Comparison of ENCODE assay signal across 1 cellular context in the genomic region with DNA sequence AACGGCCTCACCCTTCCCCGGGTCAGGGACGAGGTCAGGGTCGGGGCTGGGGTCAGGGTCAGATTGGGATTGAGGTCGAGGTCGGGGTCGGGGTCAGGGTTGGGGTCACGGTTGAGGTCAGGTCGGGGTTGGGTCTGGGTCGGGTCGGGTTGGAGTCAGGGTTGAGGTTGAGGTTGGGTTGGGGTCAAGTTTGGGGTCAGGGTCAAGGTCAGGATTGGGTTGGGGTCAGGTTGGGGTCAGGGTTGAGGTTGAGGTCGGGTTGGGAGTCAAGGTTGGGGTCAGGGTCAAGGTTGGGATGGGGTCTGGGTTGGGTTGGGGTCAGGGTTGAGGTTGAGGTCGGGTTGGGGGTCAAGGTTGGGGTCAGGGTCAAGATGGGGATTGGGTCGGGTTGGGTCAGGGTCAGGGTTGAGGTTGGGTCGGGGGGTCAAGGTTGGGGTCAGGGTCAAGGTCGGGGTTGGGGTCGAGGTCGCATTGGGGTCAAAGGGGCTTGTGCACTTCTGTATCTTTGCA.
TF ChIP-seq lines count a peak whose summit lies in the region.

No MANE protein-coding gene starts in this region.

TF ChIP-seq in K562, 482 proteins besides CTCF, POLR2A, EP300 and RAD21 (continued from another document):
- TF ChIP-seq NRF1 (conservative IDR thresholded peaks at IDR 0.05 in 1 of 2, IDR thresholded peaks at IDR 0.05 in 1 of 2) = no peak
- TF ChIP-seq ZBTB1 (CRISPR knock-in tag; IDR thresholded peaks at IDR 0.05; ENCODE audit: borderline replicate concordance, low read depth) = no peak
- TF ChIP-seq NR2C1 (IDR thresholded peaks at IDR 0.05) = peak; percentile 94
- TF ChIP-seq NR2C1 (tag; IDR thresholded peaks at IDR 0.05) = peak; percentile 89
- no peak for TF ChIP-seq TBL1XR1 (IDR thresholded peaks at IDR 0.05; ENCODE audit: low read length in 2 of 2)
- no peak for TF ChIP-seq ZFP1 (CRISPR knock-in tag; IDR thresholded peaks at IDR 0.05)
- TF ChIP-seq ZBTB7A (IDR thresholded peaks at IDR 0.05; ENCODE audit: borderline replicate concordance, control insufficient read depth, low read depth, low read length) = peak; percentile 87; the same call in 1 of the 2 replicates
- TF ChIP-seq CEBPB (tag; IDR thresholded peaks at IDR 0.05) = no peak
- peak; percentile 86; the same call in 1 of the 2 replicates for TF ChIP-seq NR2C2 (CRISPR knock-in tag; IDR thresholded peaks at IDR 0.05)
- TF ChIP-seq NR2C2 (tag; IDR thresholded peaks at IDR 0.05) = peak; percentile 89
- TF ChIP-seq HDAC1 (IDR thresholded peaks at IDR 0.05) = peak in 1 of 2 experiments; percentile 50; a peak in 1 of 4 replicates
- no peak for TF ChIP-seq ELF1 (tag; IDR thresholded peaks at IDR 0.05)
- TF ChIP-seq, protein P1, sequence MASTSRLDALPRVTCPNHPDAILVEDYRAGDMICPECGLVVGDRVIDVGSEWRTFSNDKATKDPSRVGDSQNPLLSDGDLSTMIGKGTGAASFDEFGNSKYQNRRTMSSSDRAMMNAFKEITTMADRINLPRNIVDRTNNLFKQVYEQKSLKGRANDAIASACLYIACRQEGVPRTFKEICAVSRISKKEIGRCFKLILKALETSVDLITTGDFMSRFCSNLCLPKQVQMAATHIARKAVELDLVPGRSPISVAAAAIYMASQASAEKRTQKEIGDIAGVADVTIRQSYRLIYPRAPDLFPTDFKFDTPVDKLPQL (IDR thresholded peaks at IDR 0.05; ENCODE audit: extremely low read depth, insufficient read length) = no peak
- TF ChIP-seq FOXA3 (CRISPR knock-in tag; conservative IDR thresholded peaks at IDR 0.05 in 1 of 2, IDR thresholded peaks at IDR 0.05 in 1 of 2) = peak in 1 of 2 experiments; percentile 47; a peak in 1 of 4 replicates
- TF ChIP-seq ZNF197 (CRISPR knock-in tag; IDR thresholded peaks at IDR 0.05; ENCODE audit: low read depth) = no peak
- TF ChIP-seq TAF15 (IDR thresholded peaks at IDR 0.05; ENCODE audit: low read depth, low read length) = no peak
- no peak for TF ChIP-seq EZH2 (IDR thresholded peaks at IDR 0.05; ENCODE audit: borderline replicate concordance, low read depth, low read length)
- no peak for TF ChIP-seq TGIF2 (CRISPR knock-in tag; IDR thresholded peaks at IDR 0.05)
- no peak for TF ChIP-seq MAFG (tag; conservative IDR thresholded peaks at IDR 0.05)
- TF ChIP-seq PTTG1 (tag; IDR thresholded peaks at IDR 0.05; ENCODE audit: low read depth) = no peak
- TF ChIP-seq SAFB (IDR thresholded peaks at IDR 0.05; ENCODE audit: borderline replicate concordance, low read depth, low read length) = no peak
- no peak for TF ChIP-seq KLF1 (tag; IDR thresholded peaks at IDR 0.05)
- TF ChIP-seq ZNF174 (CRISPR knock-in tag; IDR thresholded peaks at IDR 0.05) = no peak
- no peak for TF ChIP-seq TARDBP (IDR thresholded peaks at IDR 0.05)
- TF ChIP-seq CCAR2 (IDR thresholded peaks at IDR 0.05; ENCODE audit: low read depth, low read length) = no peak
